21 cellular contexts compared by ENCODE assay signal in genomic region chr20:42740191-42740870, GRCh38.
DNase-seq lines count a peak whose midpoint lies in the region; ATAC-seq, FAIRE-seq and TF ChIP-seq lines count a peak whose summit lies in the region.
"Had no signal": no experiment of that assay in that cellular context is flagged by ENCODE, and none has a peak within 500 bp of the region (broad histone marks: within the 10 kb centered on the region; RNA-seq: fewer than 3 reads in every experiment).

No MANE protein-coding gene starts in this region.

- H3K9ac ChIP-seq in Karpas-422 (ENCODE audit: low read length) = no peak overlapping the region

- peak; percentile 52 for FAIRE-seq in urothelium cell line (lab: Jason Lieb, UNC)
- FAIRE-seq: A204.1, GM12891, H54 had no signal

- H3K4me1 ChIP-seq in breast epithelium (peaks cover 0 to 7% of the 10 kb centered on the region in 2 donors), Karpas-422 (ENCODE audit: low read length) (no peaks in the 10 kb centered on the region)

- H3K4me2 ChIP-seq in Karpas-422 (ENCODE audit: low read depth, low read length, poor library complexity, severe bottlenecking) = no peak overlapping the region
- H3K4me2 ChIP-seq: PC-9 had no signal

- H3K27me3 Mint-ChIP-seq in MCF 10A (ENCODE audit: insufficient read depth, unreplicated experiment) = no peaks in the 10 kb centered on the region
- H3K27me3 Mint-ChIP-seq: CD4-positive, alpha-beta T cell had no signal

- H3K9me3 ChIP-seq in breast epithelium = no peaks in the 10 kb centered on the region
- H3K9me3 ChIP-seq in Karpas-422 (ENCODE audit: low read length) = no peaks in the 10 kb centered on the region
- H3K9me3 ChIP-seq: SJCRH30 had no signal

- no peaks in the 10 kb centered on the region for H3K79me2 ChIP-seq in Karpas-422 (ENCODE audit: low read length)

- H3K9me2 ChIP-seq in Karpas-422 (replicated peaks; ENCODE audit: insufficient read depth, low read length) = no peaks in the 10 kb centered on the region

- intact Hi-C loops in breast epithelium (cut with DNase I; ENCODE audit: low total_unique reads) = no loop called here
- intact Hi-C loops in MCF 10A (cut with micrococcal nuclease) = no loop called here

- peak in 1 of 2 donors; percentile 72 for DNase-seq in breast epithelium (ENCODE audit: low spot score in 2 of 2)
- DNase-seq in MCF 10A (ENCODE audit: unreplicated experiment) = no peak
- DNase-seq in anterior cingulate cortex (lab: John Stamatoyannopoulos, UW) = peak in 43 of 58 donors; percentile 2 to 65 (median 28)
- DNase-seq in inferior parietal cortex (ENCODE audit: extremely low spot score) = peak; percentile 7
- DNase-seq in urothelium cell line (ENCODE audit: low spot score) = no peak
- DNase-seq in foreskin fibroblast = no peak
- no peak for DNase-seq in Karpas-422
- DNase-seq: CD4-positive, alpha-beta T cell; DMS53; EL; KG1; NCI-H1417 treated with DMSO at 0.1 percent for 48 hours; NCI-H187 treated with DMSO at 0.1 percent for 48 hours; NCI-H2227 treated with DMSO at 0.1 percent for 48 hours; PC-9; SJCRH30 had no signal

- BruUV-seq in MCF 10A (replicated peaks; lab: Mats Ljungman, UMichigan) = no TSS peak

- no peak overlapping the region for H3K27ac Mint-ChIP-seq in MCF 10A (ENCODE audit: low read depth, unreplicated experiment)
- H3K27ac Mint-ChIP-seq: CD4-positive, alpha-beta T cell had no signal

- H3K27me3 ChIP-seq in breast epithelium (no peaks in the 10 kb centered on the region), Karpas-422 (ENCODE audit: low read length) (no peaks in the 10 kb centered on the region)
- H3K27me3 ChIP-seq: SJCRH30 had no signal

- H3K36me3 ChIP-seq in breast epithelium (no peaks in the 10 kb centered on the region), Karpas-422 (ENCODE audit: insufficient read depth, low read length) (no peaks in the 10 kb centered on the region)
- H3K36me3 ChIP-seq: SJCRH30 had no signal

- POLR2A ChIA-PET in MCF 10A (lab: Yijun Ruan, JAX) = no interaction called here

- peaks cover 53% of the 10 kb centered on the region for H3K9me3 Mint-ChIP-seq in MCF 10A (ENCODE audit: unreplicated experiment)

- CTCF ChIA-PET in MCF 10A (lab: Yijun Ruan, JAX) = no interaction called here

- peak overlapping the region; percentile 55 to 73 for H3K27ac ChIP-seq in breast epithelium
- H3K27ac ChIP-seq in Karpas-422 (ENCODE audit: low read length) = no peak overlapping the region
- H3K27ac ChIP-seq: PC-9, RWPE1, SJCRH30 had no signal

- H2AFZ ChIP-seq in Karpas-422 (ENCODE audit: low read length) = no peak overlapping the region
- H2AFZ ChIP-seq: PC-9 had no signal

- TF ChIP-seq POLR2A in breast epithelium (IDR thresholded peaks at IDR 0.05) = no peak

- H4K20me1 ChIP-seq in Karpas-422 (ENCODE audit: insufficient read depth, low read depth, low read length) = no peaks in the 10 kb centered on the region

- ATAC-seq in SK-N-SH treated with all-trans-retinoic acid at 6 μM for 48 hours = no peak

- TF ChIP-seq CTCF in breast epithelium (IDR thresholded peaks at IDR 0.05) = no peak
- TF ChIP-seq CTCF in MCF 10A (IDR thresholded peaks at IDR 0.05; ENCODE audit: unreplicated experiment) = no peak
- TF ChIP-seq CTCF in foreskin fibroblast (IDR thresholded peaks at IDR 0.05; ENCODE audit: low read depth, low read length) = no peak

- H3K36me3 Mint-ChIP-seq in MCF 10A (ENCODE audit: insufficient read depth, unreplicated experiment) = no peaks in the 10 kb centered on the region

- H3K4me3 ChIP-seq in breast epithelium = peak overlapping the region in 1 of 3 donors; percentile 7
- H3K4me3 ChIP-seq in foreskin fibroblast (ENCODE audit: low read depth in 1 of 2, low read length in 2 of 2) = no peak overlapping the region
- H3K4me3 ChIP-seq in Karpas-422 (ENCODE audit: low read length) = no peak overlapping the region
- H3K4me3 ChIP-seq: PC-9, SJCRH30 had no signal

- no peaks in the 10 kb centered on the region for H3K4me1 Mint-ChIP-seq in MCF 10A (ENCODE audit: insufficient read depth, unreplicated experiment)

- H3K4me3 Mint-ChIP-seq in MCF 10A (ENCODE audit: unreplicated experiment) = no peak overlapping the region
- H3K4me3 Mint-ChIP-seq: CD4-positive, alpha-beta T cell had no signal

TF ChIP-seq in SK-N-SH treated with all-trans-retinoic acid at 6 μM for 48 hours, 23 proteins besides CTCF, POLR2A, EP300 and RAD21 (continues in another document):
- TF ChIP-seq PATZ1 (CRISPR knock-in tag; IDR thresholded peaks at IDR 0.05; ENCODE audit: borderline replicate concordance) (no peak), TSHZ2 (CRISPR knock-in tag; IDR thresholded peaks at IDR 0.05) (no peak), BACH2 (CRISPR knock-in tag; IDR thresholded peaks at IDR 0.05; ENCODE audit: borderline replicate concordance) (no peak), ZFP3 (CRISPR knock-in tag; IDR thresholded peaks at IDR 0.05) (no peak), ISL1 (CRISPR knock-in tag; IDR thresholded peaks at IDR 0.05) (no peak), PPARA (CRISPR knock-in tag; IDR thresholded peaks at IDR 0.05; ENCODE audit: borderline replicate concordance) (no peak), CSDC2 (CRISPR knock-in tag; IDR thresholded peaks at IDR 0.05) (no peak), OSR1 (CRISPR knock-in tag; IDR thresholded peaks at IDR 0.05) (no peak), CSRNP3 (CRISPR knock-in tag; IDR thresholded peaks at IDR 0.05) (no peak), TCF4 (CRISPR knock-in tag; IDR thresholded peaks at IDR 0.05; ENCODE audit: borderline replicate concordance) (no peak), POU6F1 (CRISPR knock-in tag; IDR thresholded peaks at IDR 0.05; ENCODE audit: borderline replicate concordance, low read depth) (no peak)

Comparison
In these comparisons a context has a peak if more than half of its experiments do, and no peak if none do; other contexts are left out.
1. DNase-seq: peak in anterior cingulate cortex (43 of 58) and inferior parietal cortex (single experiment); none in MCF 10A (single experiment), urothelium cell line (single experiment), foreskin fibroblast (0 of 2) and Karpas-422 (single experiment).